Comparison of ENCODE assay signal across 2 cellular contexts in genomic region chr2:174340400-174341300, GRCh38.
TF ChIP-seq lines count a peak whose summit lies in the region.

No MANE protein-coding gene starts in this region.

TF ChIP-seq in HEK293, 187 proteins besides CTCF, POLR2A, EP300 and RAD21:
- no peak for TF ChIP-seq ZNF701 (tag by site-specific recombination; IDR thresholded peaks at IDR 0.05)
- TF ChIP-seq ZNF202 (tag by site-specific recombination; IDR thresholded peaks at IDR 0.05; ENCODE audit: borderline replicate concordance) = peak; percentile 98
- TF ChIP-seq ZNF16 (tag by site-specific recombination; IDR thresholded peaks at IDR 0.05; ENCODE audit: low read depth) = no peak

TF ChIP-seq in K562, 482 proteins besides CTCF, POLR2A, EP300 and RAD21:
- no peak for TF ChIP-seq NFIC (IDR thresholded peaks at IDR 0.05)
- TF ChIP-seq HMGXB4 (CRISPR knock-in tag; IDR thresholded peaks at IDR 0.05) = 0 out of 2 replicates have a peak, but pooled peaks have one; percentile 39
